8 cellular contexts compared by ENCODE assay signal in genomic region chr1:83488077-83488476, GRCh38.
DNase-seq lines count a peak whose midpoint lies in the region; ATAC-seq, FAIRE-seq and TF ChIP-seq lines count a peak whose summit lies in the region.
"Not testable (repeated sequence)": the region's sequence is repeated elsewhere in the genome, so short reads cannot be mapped to it uniquely, and the experiment has no call there.

No MANE protein-coding gene starts in this region.

- in situ Hi-C loops in mammary epithelial cell (cut with MboI; ENCODE audit: low sequenced_read_pairs in 2 of 2) = not testable (repeated sequence)

- not testable (repeated sequence) for DNase-seq in GM19239 (ENCODE audit: insufficient read length, low spot score)
- DNase-seq in activated CD4-positive, alpha-beta T cell treated with anti-CD3 and anti-CD28 coated beads for 48 hours = peak; percentile 5
- DNase-seq in mammary epithelial cell = peak; percentile 8
- DNase-seq in stimulated activated CD4-positive, alpha-beta T cell treated with anti-CD3 and anti-CD28 coated beads, Interleukin-1b, Interleukin-23, amount 100 ng/mL, for 48 hours = peak; percentile 2

- not testable (repeated sequence) for TF ChIP-seq CTCF in mammary epithelial cell (conservative IDR thresholded peaks at IDR 0.05 in 1 of 2, IDR thresholded peaks at IDR 0.05 in 1 of 2; ENCODE audit: extremely low read depth in 1 of 2, insufficient read depth in 1 of 2, low read depth in 1 of 2, low read length in 2 of 2)

- intact Hi-C loops in mammary epithelial cell (cut with micrococcal nuclease) = not testable (repeated sequence)

- BruUV-seq in mammary epithelial cell (replicated peaks; lab: Mats Ljungman, UMichigan) = not testable (repeated sequence)

- no CpG with 5 or more reads among the region's 1 CpG for WGBS in mammary epithelial cell (ENCODE audit: low coverage, missing lambda C conversion rate)

- H3K27ac ChIP-seq in mammary epithelial cell (ENCODE audit: insufficient read depth, low read depth, low read length) = not testable (repeated sequence)

- not testable (repeated sequence) for H3K4me1 ChIP-seq in mammary epithelial cell (ENCODE audit: insufficient read depth, low read length)

- not testable (repeated sequence) for H3K9ac ChIP-seq in mammary epithelial cell (ENCODE audit: insufficient read depth, low read length)

- peak; percentile 70 for FAIRE-seq in GM19239 (lab: Jason Lieb, UNC)

- not testable (repeated sequence) for H3K9me3 ChIP-seq in mammary epithelial cell (replicated peaks; ENCODE audit: insufficient read depth, low read length)

- H3K27me3 ChIP-seq in mammary epithelial cell (ENCODE audit: insufficient read depth, low read length) = not testable (repeated sequence)

- CTCF ChIA-PET in mammary epithelial cell (lab: Charles Lee; ENCODE audit: low non-redundant PET) = not testable (repeated sequence)

- H3K4me2 ChIP-seq in mammary epithelial cell (ENCODE audit: insufficient read depth, low read depth, low read length) = not testable (repeated sequence)

- H3K4me3 ChIP-seq in mammary epithelial cell (replicated peaks in 1 of 3; ENCODE audit: insufficient read depth in 1 of 3, low read depth in 2 of 3, low read length in 3 of 3) = not testable (repeated sequence)

- not testable (repeated sequence) for H3K79me2 ChIP-seq in mammary epithelial cell (ENCODE audit: insufficient read depth, low read length)

- dilution Hi-C loops in mammary epithelial cell (cut with HindIII; ENCODE audit: low sequenced_read_pairs) = not testable (repeated sequence)

- H3K36me3 ChIP-seq in mammary epithelial cell (ENCODE audit: insufficient read depth, low read length) = not testable (repeated sequence)

- not testable (repeated sequence) for H2AFZ ChIP-seq in mammary epithelial cell (ENCODE audit: low read depth, low read length)

- H4K20me1 ChIP-seq in mammary epithelial cell (ENCODE audit: insufficient read depth, low read length) = not testable (repeated sequence)

- peak; percentile 83 for ATAC-seq in GM18499 (IDR thresholded peaks at IDR 0.05; ENCODE audit: insufficient read depth, unreplicated experiment)
- peak; percentile 82 for ATAC-seq in GM21529 (IDR thresholded peaks at IDR 0.05; ENCODE audit: unreplicated experiment)
- peak; percentile 85 for ATAC-seq in HG02938 (IDR thresholded peaks at IDR 0.05; ENCODE audit: unreplicated experiment)
- peak; percentile 89 for ATAC-seq in HG03354 (IDR thresholded peaks at IDR 0.05; ENCODE audit: poor library complexity, severe bottlenecking, unreplicated experiment)
